9 cellular contexts compared by ENCODE assay signal in genomic region chr1:158124999-158125398, GRCh38. TPM values are rescaled to one million over a fixed set of nuclear protein-coding genes. Genes with fewer than 3 reads are reported as not detected.
DNase-seq lines count a peak whose midpoint lies in the region; ATAC-seq and TF ChIP-seq lines count a peak whose summit lies in the region.
"Had no signal": no experiment of that assay in that cellular context is flagged by ENCODE, and none has a peak within 500 bp of the region (broad histone marks: within the 10 kb centered on the region; RNA-seq: fewer than 3 reads in every experiment).

No MANE protein-coding gene starts in this region.

- H3K79me2 ChIP-seq in Karpas-422 (ENCODE audit: low read length): no peaks in the 10 kb centered on the region

- no peak overlapping the region for H3K9ac ChIP-seq in Karpas-422 (ENCODE audit: low read length)

- H3K27ac ChIP-seq in Karpas-422 (ENCODE audit: low read length): no peak overlapping the region
- H3K27ac ChIP-seq in Peyer's patch: no peak overlapping the region

- no peaks in the 10 kb centered on the region for H3K36me3 ChIP-seq in Karpas-422 (ENCODE audit: insufficient read depth, low read length)
- H3K36me3 ChIP-seq in Peyer's patch: no peaks in the 10 kb centered on the region

- TF ChIP-seq CTCF in Peyer's patch (IDR thresholded peaks at IDR 0.05): peak; percentile 79 to 98 (median 92)
- TF ChIP-seq CTCF in fibroblast of mammary gland (conservative IDR thresholded peaks at IDR 0.05; ENCODE audit: control insufficient read depth, insufficient read depth, low read depth, low read length): peak; percentile 99
- peak; percentile 96 for TF ChIP-seq CTCF in neural crest cell (conservative IDR thresholded peaks at IDR 0.05)

- H3K9me3 ChIP-seq in Karpas-422 (ENCODE audit: low read length) (no peaks in the 10 kb centered on the region), Peyer's patch (no peaks in the 10 kb centered on the region)

- DNase-seq in D341Med (ENCODE audit: low spot score): peak; percentile 85
- peak; percentile 94 for DNase-seq in Karpas-422
- DNase-seq in Peyer's patch: peak; percentile 76 to 95 (median 79)
- peak; percentile 59 for DNase-seq in activated T-cell treated with anti-CD3 and anti-CD28 coated beads, Interleukin-2, amount 50 U/mL, for 4 hours
- peak; percentile 95 for DNase-seq in fibroblast of mammary gland (ENCODE audit: low read depth)
- DNase-seq in neural crest cell (ENCODE audit: low read depth, low spot score): peak; percentile 85
- DNase-seq in superior temporal gyrus (ENCODE audit: extremely low spot score): peak; percentile 97

- H3K4me1 ChIP-seq in Karpas-422 (ENCODE audit: low read length) (no peaks in the 10 kb centered on the region), Peyer's patch (no peaks in the 10 kb centered on the region)

- H3K27me3 ChIP-seq in Karpas-422 (ENCODE audit: low read length) (no peaks in the 10 kb centered on the region), Peyer's patch (no peaks in the 10 kb centered on the region)

- no peaks in the 10 kb centered on the region for H4K20me1 ChIP-seq in Karpas-422 (ENCODE audit: insufficient read depth, low read depth, low read length)

- H3K27ac Mint-ChIP-seq in neural crest cell (ENCODE audit: unreplicated experiment): no peak overlapping the region
- H3K27ac Mint-ChIP-seq: dendritic cell treated with granulocyte-macrophage colony-stimulating factor and Interleukin-4, amounts not matched to agents 40 ng/mL and 50 ng/mL, for 4 days had no signal

- H3K9me2 ChIP-seq in Karpas-422 (replicated peaks; ENCODE audit: insufficient read depth, low read length): no peaks in the 10 kb centered on the region

- H3K9me3 Mint-ChIP-seq in activated T-cell treated with anti-CD3 and anti-CD28 coated beads, Interleukin-2, amount 50 U/mL, for 4 hours: no peaks in the 10 kb centered on the region
- H3K9me3 Mint-ChIP-seq in neural crest cell: no peaks in the 10 kb centered on the region
- H3K9me3 Mint-ChIP-seq: dendritic cell treated with granulocyte-macrophage colony-stimulating factor and Interleukin-4, amounts not matched to agents 40 ng/mL and 50 ng/mL, for 4 days had no signal

- no peak for TF ChIP-seq POLR2A in Peyer's patch (IDR thresholded peaks at IDR 0.05)

- ATAC-seq in GM21515 (IDR thresholded peaks at IDR 0.05; ENCODE audit: unreplicated experiment): peak; percentile 87
- ATAC-seq in activated T-cell treated with anti-CD3 and anti-CD28 coated beads, Interleukin-2, amount 50 U/mL, for 4 hours: peak; percentile 85

- no peaks in the 10 kb centered on the region for H3K4me1 Mint-ChIP-seq in activated T-cell treated with anti-CD3 and anti-CD28 coated beads, Interleukin-2, amount 50 U/mL, for 4 hours (ENCODE audit: low read depth)
- peaks cover 13% of the 10 kb centered on the region for H3K4me1 Mint-ChIP-seq in neural crest cell

- H3K36me3 Mint-ChIP-seq in activated T-cell treated with anti-CD3 and anti-CD28 coated beads, Interleukin-2, amount 50 U/mL, for 4 hours (ENCODE audit: insufficient read depth): no peaks in the 10 kb centered on the region
- H3K36me3 Mint-ChIP-seq in neural crest cell (ENCODE audit: low read depth): no peaks in the 10 kb centered on the region

- H3K4me3 ChIP-seq in Karpas-422 (ENCODE audit: low read length) (no peak overlapping the region), Peyer's patch (no peak overlapping the region), fibroblast of mammary gland (ENCODE audit: control insufficient read depth, low read depth, low read length) (no peak overlapping the region)

- H3K4me2 ChIP-seq in Karpas-422 (ENCODE audit: low read depth, low read length, poor library complexity, severe bottlenecking): no peak overlapping the region

- H3K27me3 Mint-ChIP-seq in activated T-cell treated with anti-CD3 and anti-CD28 coated beads, Interleukin-2, amount 50 U/mL, for 4 hours (ENCODE audit: low read depth): peaks cover 49% of the 10 kb centered on the region
- peaks cover 39% of the 10 kb centered on the region for H3K27me3 Mint-ChIP-seq in neural crest cell (ENCODE audit: low read depth)

- no peak overlapping the region for H2AFZ ChIP-seq in Karpas-422 (ENCODE audit: low read length)

- H3K4me3 Mint-ChIP-seq in activated T-cell treated with anti-CD3 and anti-CD28 coated beads, Interleukin-2, amount 50 U/mL, for 4 hours: no peak overlapping the region
- H3K4me3 Mint-ChIP-seq in neural crest cell: no peak overlapping the region
- H3K4me3 Mint-ChIP-seq: dendritic cell treated with granulocyte-macrophage colony-stimulating factor and Interleukin-4, amounts not matched to agents 40 ng/mL and 50 ng/mL, for 4 days had no signal

RNA-seq across cellular contexts. Expression of gene CD1D, which starts 55.7 kb away (rescaled TPM):
- 7.1 and 7.2 TPM in 2 replicates for total RNA-seq in Karpas-422 (2014; rRNA removed; shearing (Covaris generic); ENCODE audit: low replicate concordance)
- total RNA-seq in Peyer's patch (10 to 100 TPM; 11.6 to 34.7 (median 16.4) TPM), neural crest cell (not detected in 2 replicates)
- total RNA-seq in activated T-cell treated with anti-CD3 and anti-CD28 coated beads, Interleukin-2, amount 50 U/mL, for 4 hours: not detected
